In the genomic region with DNA sequence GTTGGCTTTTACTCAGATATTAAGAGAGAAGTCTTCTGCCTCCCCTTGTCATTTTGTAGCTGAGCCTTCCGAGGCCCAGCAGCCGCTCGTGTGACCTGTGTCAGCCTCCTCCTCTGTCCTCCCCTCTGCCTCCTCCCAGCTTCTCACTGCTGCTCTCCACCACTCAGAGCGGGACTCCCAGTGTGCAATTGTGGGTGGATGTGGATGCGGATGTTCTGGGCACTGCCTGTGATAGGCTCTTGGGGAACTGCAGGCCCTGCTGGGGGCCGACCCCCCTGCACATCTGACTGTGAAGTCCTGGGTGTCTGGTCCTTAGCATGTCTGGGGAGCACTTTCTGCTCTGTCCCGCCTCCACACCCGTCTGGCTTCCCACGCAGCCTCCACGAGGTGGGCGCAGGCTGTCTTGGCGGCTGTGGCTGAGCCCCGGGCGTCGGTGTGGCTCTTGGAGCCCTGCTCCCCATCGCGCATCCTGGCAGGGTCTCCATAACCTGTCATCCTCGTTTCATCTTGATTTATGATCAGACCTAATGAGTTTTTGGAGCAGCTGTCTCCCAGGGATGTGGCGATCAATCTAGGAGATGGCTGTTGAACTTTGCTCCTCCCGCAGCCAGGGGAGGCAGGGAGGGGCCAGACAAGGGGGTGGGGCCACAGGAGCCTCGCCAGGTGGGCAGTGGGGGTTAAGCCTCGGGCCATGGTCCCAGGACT, we compare ENCODE assay signal across 33 cellular contexts. TPM values are rescaled to one million over a fixed set of nuclear protein-coding genes. Genes with fewer than 3 reads are reported as not detected.
A peak's percentile ranks its signal among the peaks of the same experiment; 100 is the strongest.
DNase-seq lines count a peak whose midpoint lies in the region; ATAC-seq, FAIRE-seq and TF ChIP-seq lines count a peak whose summit lies in the region.
"Had no signal": no experiment of that assay in that cellular context is flagged by ENCODE, and none has a peak within 500 bp of the region (broad histone marks: within the 10 kb centered on the region; RNA-seq: fewer than 3 reads in every experiment).

No MANE protein-coding gene starts in this region.

- TF ChIP-seq CTCF in GM23338 (conservative IDR thresholded peaks at IDR 0.05; ENCODE audit: low read depth in 2 of 2) = no peak
- TF ChIP-seq CTCF in HepG2 (CRISPR knock-in tag; IDR thresholded peaks at IDR 0.05) = no peak

- H3K27me3 ChIP-seq in BLaER1 = no peaks in the 10 kb centered on the region
- no peaks in the 10 kb centered on the region for H3K27me3 ChIP-seq in GM23338 (ENCODE audit: insufficient read depth)
- H3K27me3 ChIP-seq in HepG2 (ENCODE audit: control insufficient read depth in 1 of 2, insufficient read depth in 2 of 2, low read length in 2 of 2) = no peaks in the 10 kb centered on the region
- H3K27me3 ChIP-seq: esophagus squamous epithelium, foreskin keratinocyte had no signal

- no peak for FAIRE-seq in HepG2 (lab: Jason Lieb, UNC)
- FAIRE-seq: G401.6, keratinocyte had no signal

- H3K79me2 ChIP-seq in GM23338 (replicated peaks; ENCODE audit: insufficient read depth) = no peaks in the 10 kb centered on the region
- H3K79me2 ChIP-seq in HepG2 (ENCODE audit: insufficient read depth, low read length) = no peaks in the 10 kb centered on the region

- no peak for TF ChIP-seq RAD21 in HepG2 (CRISPR knock-in tag; IDR thresholded peaks at IDR 0.05)

- POLR2A ChIA-PET in HepG2 (lab: Yijun Ruan, JAX) = interaction anchor here (1.0 to 1.6 kb wide), 2 partner anchors 30 to 42 kb away, joined by 3 to 6 read pairs; partner anchors contain the start of gene FDXR

- ATAC-seq in GM23338 (peak; percentile 44), HepG2 (peak; percentile 9; the same call in 1 of the 3 replicates), GM21360 (IDR thresholded peaks at IDR 0.05; ENCODE audit: unreplicated experiment) (no peak)
- ATAC-seq: activated CD8-positive, alpha-beta T cell treated with anti-CD3 and anti-CD28 coated beads, Interleukin-2, amount 10 ng/mL, durations not matched to agents 7 days and 5 days; activated T-helper 17 cell treated with anti-CD3 and anti-CD28 coated beads, Interleukin-2, amount 50 U/mL, for 72 hours; Panc1; stimulated activated effector memory CD8-positive, alpha-beta T cell treated with anti-CD3 and anti-CD28 coated beads, Interleukin-12 subunit alpha, Interleukin-12 subunit beta, amount 100 ng/mL, for 72 hours had no signal

- H3K36me3 ChIP-seq in BLaER1 (peaks cover 13% of the 10 kb centered on the region; the same call in 1 of the 2 replicates), GM23338 (ENCODE audit: insufficient read depth) (no peaks in the 10 kb centered on the region), HepG2 (replicated peaks in 1 of 2; ENCODE audit: control insufficient read depth in 1 of 2, insufficient read depth in 2 of 2, low read length in 2 of 2) (peaks cover 0 to 2% of the 10 kb centered on the region in 2 experiments; a peak in 1 of 5 replicates)

- CTCF ChIA-PET in HepG2 (lab: Yijun Ruan, JAX; ENCODE audit: low intra/inter-chr PET ratio, low total read pairs) = no interaction called here

- no TSS peak for BruUV-seq in HepG2 (replicated peaks; lab: Mats Ljungman, UMichigan)

- no peaks in the 10 kb centered on the region for H3K9me2 ChIP-seq in GM23338 (ENCODE audit: insufficient read depth)

- no peak overlapping the region for H2AFZ ChIP-seq in GM23338
- H2AFZ ChIP-seq in HepG2 (ENCODE audit: low read length) = no peak overlapping the region

- no peaks in the 10 kb centered on the region for H3F3A ChIP-seq in GM23338 (replicated peaks; ENCODE audit: low read depth)

- H3K9me3 Mint-ChIP-seq in GM23338 = no peaks in the 10 kb centered on the region
- H3K9me3 Mint-ChIP-seq: activated naive CD4-positive, alpha-beta T cell treated with anti-CD3 and anti-CD28 coated beads, Interleukin-2, amount 10 ng/mL, durations not matched to agents 7 days and 5 days; activated T-helper 17 cell treated with anti-CD3 and anti-CD28 coated beads, Interleukin-2, amount 50 U/mL, for 72 hours; brain; HFFc6; naive B cell; stimulated activated effector memory CD8-positive, alpha-beta T cell treated with anti-CD3 and anti-CD28 coated beads, Interleukin-12 subunit alpha, Interleukin-12 subunit beta, amount 100 ng/mL, for 72 hours had no signal

- no peak overlapping the region for H3K4me3 Mint-ChIP-seq in GM23338
- H3K4me3 Mint-ChIP-seq: activated CD8-positive, alpha-beta T cell treated with anti-CD3 and anti-CD28 coated beads, Interleukin-2, amount 10 ng/mL, durations not matched to agents 7 days and 5 days; activated naive CD4-positive, alpha-beta T cell treated with anti-CD3 and anti-CD28 coated beads, Interleukin-2, amount 10 ng/mL, durations not matched to agents 7 days and 5 days; activated T-helper 17 cell treated with anti-CD3 and anti-CD28 coated beads, Interleukin-2, amount 50 U/mL, for 72 hours; brain; HFFc6; stimulated activated effector memory CD8-positive, alpha-beta T cell treated with anti-CD3 and anti-CD28 coated beads, Interleukin-12 subunit alpha, Interleukin-12 subunit beta, amount 100 ng/mL, for 72 hours had no signal

- H3K9me3 ChIP-seq in BLaER1 (no peaks in the 10 kb centered on the region; the same call in 1 of the 2 replicates), HepG2 (ENCODE audit: low read length) (no peaks in the 10 kb centered on the region)
- H3K9me3 ChIP-seq: Caco-2, esophagus squamous epithelium had no signal

- H3K36me3 Mint-ChIP-seq in GM23338 (ENCODE audit: low read depth) = no peaks in the 10 kb centered on the region
- H3K36me3 Mint-ChIP-seq: naive B cell had no signal

- H3K27ac Mint-ChIP-seq in GM23338 = no peak overlapping the region
- H3K27ac Mint-ChIP-seq: activated CD8-positive, alpha-beta T cell treated with anti-CD3 and anti-CD28 coated beads, Interleukin-2, amount 10 ng/mL, durations not matched to agents 7 days and 5 days; activated naive CD4-positive, alpha-beta T cell treated with anti-CD3 and anti-CD28 coated beads, Interleukin-2, amount 10 ng/mL, durations not matched to agents 7 days and 5 days; activated T-helper 17 cell treated with anti-CD3 and anti-CD28 coated beads, Interleukin-2, amount 50 U/mL, for 72 hours; HFFc6; stimulated activated effector memory CD8-positive, alpha-beta T cell treated with anti-CD3 and anti-CD28 coated beads, Interleukin-12 subunit alpha, Interleukin-12 subunit beta, amount 100 ng/mL, for 72 hours had no signal

- H3K4me1 ChIP-seq in BLaER1 (peaks cover 74% of the 10 kb centered on the region), GM23338 (ENCODE audit: insufficient read depth) (no peaks in the 10 kb centered on the region), HepG2 (ENCODE audit: insufficient read depth, low read length) (peaks cover 15% of the 10 kb centered on the region)
- H3K4me1 ChIP-seq: esophagus squamous epithelium, foreskin keratinocyte had no signal

- H3K27me3 Mint-ChIP-seq in GM23338 (ENCODE audit: insufficient read depth, low read depth, poor library complexity) = peaks cover 15% of the 10 kb centered on the region
- H3K27me3 Mint-ChIP-seq: activated naive CD4-positive, alpha-beta T cell treated with anti-CD3 and anti-CD28 coated beads, Interleukin-2, amount 10 ng/mL, durations not matched to agents 7 days and 5 days; activated T-helper 17 cell treated with anti-CD3 and anti-CD28 coated beads, Interleukin-2, amount 50 U/mL, for 72 hours; brain; naive B cell had no signal

- H3K4me2 ChIP-seq in BLaER1 = peak overlapping the region; percentile 100
- H3K4me2 ChIP-seq in GM23338 = no peak overlapping the region
- no peak overlapping the region for H3K4me2 ChIP-seq in HepG2 (ENCODE audit: low read depth, low read length)

- intact Hi-C loops in HepG2 (cut with micrococcal nuclease; ENCODE audit: unreplicated experiment) = no loop called here

- WGBS in HepG2 (ENCODE audit: low lambda C conversion rate) = 83% methylated on average over 22 of the region's 22 CpGs

- no peak for TF ChIP-seq POLR2A in HepG2 (IDR thresholded peaks at IDR 0.05; ENCODE audit: insufficient read depth in 1 of 2, low read depth in 2 of 2, low read length in 2 of 2)

- peaks cover 3% of the 10 kb centered on the region; the same call in 1 of the 3 replicates for H3K4me1 Mint-ChIP-seq in GM23338
- H3K4me1 Mint-ChIP-seq: activated naive CD4-positive, alpha-beta T cell treated with anti-CD3 and anti-CD28 coated beads, Interleukin-2, amount 10 ng/mL, durations not matched to agents 7 days and 5 days had no signal

- in situ Hi-C loops in HepG2 (cut with HindIII; ENCODE audit: extremely low pct_ligation_motif_present, low pct_unique_long_range_greater_than_20kb) = no loop called here

- no peak for TF ChIP-seq EP300 in HepG2 (IDR thresholded peaks at IDR 0.05; ENCODE audit: low read depth in 2 of 2, low read length in 2 of 2)
- TF ChIP-seq EP300 in HepG2 (CRISPR knock-in tag; IDR thresholded peaks at IDR 0.05; ENCODE audit: borderline replicate concordance) = no peak

- H3K27ac ChIP-seq in BLaER1 (no peak overlapping the region), GM23338 (ENCODE audit: low read depth) (no peak overlapping the region), HepG2 (ENCODE audit: extremely low read length, insufficient read depth, low read length) (no peak overlapping the region)
- H3K27ac ChIP-seq: C4-2B, esophagus squamous epithelium, foreskin keratinocyte, WERI-Rb-1 had no signal

- H3K4me3 ChIP-seq in BLaER1 = no peak overlapping the region
- no peak overlapping the region for H3K4me3 ChIP-seq in GM23338
- H3K4me3 ChIP-seq in HepG2 (replicated peaks in 1 of 3; ENCODE audit: insufficient read depth in 1 of 3, low read depth in 2 of 3, low read length in 3 of 3) = no peak overlapping the region
- H3K4me3 ChIP-seq: esophagus squamous epithelium had no signal

- no peak overlapping the region for H3K9ac ChIP-seq in BLaER1
- no peak overlapping the region for H3K9ac ChIP-seq in HepG2 (ENCODE audit: insufficient read depth, low read depth, low read length)

- no peak for DNase-seq in GM23338 (ENCODE audit: low spot score)
- peak; percentile 84 to 93 for DNase-seq in NCI-H446 (lab: John Stamatoyannopoulos, UW)
- no peak for DNase-seq in HepG2 (ENCODE audit: low spot score)
- DNase-seq in AML-193 (lab: John Stamatoyannopoulos, UW) = no peak
- DNase-seq in nucleus accumbens (lab: John Stamatoyannopoulos, UW) = no peak
- DNase-seq: activated CD4-positive, alpha-beta T cell treated with anti-CD3 and anti-CD28 coated beads for 4 hours; activated CD8-positive, alpha-beta T cell treated with anti-CD3 and anti-CD28 coated beads, Interleukin-2, amount 10 ng/mL, durations not matched to agents 7 days and 5 days; activated naive CD4-positive, alpha-beta T cell treated with anti-CD3 and anti-CD28 coated beads, Interleukin-2, amount 10 ng/mL, durations not matched to agents 7 days and 5 days; amniotic stem cell; Caco-2; dermis blood vessel endothelial cell; DMS79; esophagus squamous epithelium; foreskin keratinocyte; head of caudate nucleus; HFFc6; naive B cell; NCI-H1092 treated with DMSO at 0.1 percent for 48 hours; NCI-H2081; Right ventricle myocardium superior; substantia nigra; trophoblast cell; WERI-Rb-1 had no signal

- peaks cover 27% of the 10 kb centered on the region for H4K20me1 ChIP-seq in BLaER1
- H4K20me1 ChIP-seq in GM23338 (replicated peaks; ENCODE audit: insufficient read depth) = peaks cover 9% of the 10 kb centered on the region; the same call in 1 of the 2 replicates
- H4K20me1 ChIP-seq in HepG2 (ENCODE audit: insufficient read depth, low read length) = no peaks in the 10 kb centered on the region

RNA-seq across cellular contexts. Expression of gene GRIN2C, which starts 28.1 kb away (rescaled TPM):
- 0.10 TPM in 1 of 2 replicates, not detected in the other for total RNA-seq in GM23338 (2014; rRNA removed; shearing (Covaris generic))
- polyA plus RNA-seq in GM23338 (2016; fragmentation: Nextera tagmentation; extraction: Ambion mirVana) (0.07 and 0.19 TPM in 2 replicates), HepG2 (2011; rRNA removed) (0.03 and 0.07 TPM in 2 replicates)
- total RNA-seq in HepG2 (2016; rRNA removed; fragmentation: Illumina TruSeq; extraction: Trizol) = 0.11 TPM in 1 of 2 replicates, not detected in the other
- not detected in 2 replicates for total RNA-seq in HepG2 (2016; cell fraction: cytosol; rRNA removed; fragmentation: Illumina TruSeq; extraction: Trizol; ENCODE audit: low read depth)
- 0.15 TPM in 1 of 2 replicates, not detected in the other for total RNA-seq in HepG2 (2016; cell fraction: insoluble cytoplasmic fraction; rRNA removed; fragmentation: Illumina TruSeq; extraction: Trizol)
- total RNA-seq in HepG2 (2016; cell fraction: membrane; rRNA removed; fragmentation: Illumina TruSeq; extraction: Trizol) = not detected in 2 replicates
- total RNA-seq in HepG2 (2016; cell fraction: nucleus; rRNA removed; fragmentation: Illumina TruSeq; extraction: Trizol) = 0.28 and 0.44 TPM in 2 replicates
- polyA plus RNA-seq in HepG2 (2011; cell fraction: cytosol; rRNA removed) = 0.01 TPM in 2 replicates
- 0.17 and 0.29 TPM in 2 replicates for polyA plus RNA-seq in HepG2 (2011; cell fraction: nucleus; rRNA removed)
- 0.03 and 0.08 TPM in 2 replicates for polyA plus RNA-seq in HepG2 (2012)
- not detected in 2 replicates for polyA plus RNA-seq in HepG2 (2016; cell fraction: cytosol; fragmentation: Illumina TruSeq; extraction: Trizol; ENCODE audit: low read depth)
- polyA plus RNA-seq in HepG2 (2016; cell fraction: insoluble cytoplasmic fraction; fragmentation: Illumina TruSeq; extraction: Trizol; ENCODE audit: low read depth) = not detected in 2 replicates
- polyA plus RNA-seq in HepG2 (2016; cell fraction: membrane; fragmentation: Illumina TruSeq; extraction: Trizol; ENCODE audit: low read depth) = not detected in 2 replicates
- 0.15 and 0.44 TPM in 2 replicates for polyA plus RNA-seq in HepG2 (2016; cell fraction: nucleus; fragmentation: Illumina TruSeq; extraction: Trizol; ENCODE audit: insufficient read depth, low read depth)
- 0.14 TPM in 1 of 2 replicates, not detected in the other for polyA minus RNA-seq in HepG2 (2011; rRNA and poly(A)+ RNA removed; ENCODE audit: low replicate concordance)
- not detected in 2 replicates for polyA minus RNA-seq in HepG2 (2011; cell fraction: cytosol; rRNA and poly(A)+ RNA removed)
- 0.52 TPM in 1 of 2 replicates, not detected in the other for polyA minus RNA-seq in HepG2 (2011; cell fraction: nucleus; rRNA and poly(A)+ RNA removed)
- total RNA-seq: foreskin keratinocyte had no signal
- polyA plus RNA-seq: AG04450, foreskin keratinocyte, keratinocyte had no signal

RNA-seq across cellular contexts. Expression of gene FDXR, which starts 41.2 kb away (rescaled TPM):
- total RNA-seq in GM23338 (2014; rRNA removed; shearing (Covaris generic)) = 33.1 and 34.5 TPM in 2 replicates
- 19.9 and 21.7 TPM in 2 replicates for polyA plus RNA-seq in GM23338 (2016; fragmentation: Nextera tagmentation; extraction: Ambion mirVana)
- 99.0 and 116 TPM in 2 replicates for total RNA-seq in HepG2 (2016; rRNA removed; fragmentation: Illumina TruSeq; extraction: Trizol)
- total RNA-seq in HepG2 (2016; cell fraction: cytosol; rRNA removed; fragmentation: Illumina TruSeq; extraction: Trizol; ENCODE audit: low read depth) = 17.2 and 18.6 TPM in 2 replicates
- total RNA-seq in HepG2 (2016; cell fraction: insoluble cytoplasmic fraction; rRNA removed; fragmentation: Illumina TruSeq; extraction: Trizol) = 96.0 and 122 TPM in 2 replicates
- total RNA-seq in HepG2 (2016; cell fraction: membrane; rRNA removed; fragmentation: Illumina TruSeq; extraction: Trizol) = 33.1 and 34.8 TPM in 2 replicates
- 59.6 and 66.9 TPM in 2 replicates for total RNA-seq in HepG2 (2016; cell fraction: nucleus; rRNA removed; fragmentation: Illumina TruSeq; extraction: Trizol)
- 23.4 and 27.7 TPM in 2 replicates for polyA plus RNA-seq in HepG2 (2011; rRNA removed)
- polyA plus RNA-seq in HepG2 (2011; cell fraction: cytosol; rRNA removed) = 25.9 and 36.5 TPM in 2 replicates
- 50.2 and 50.3 TPM in 2 replicates for polyA plus RNA-seq in HepG2 (2011; cell fraction: nucleus; rRNA removed)
- polyA plus RNA-seq in HepG2 (2012) = 12.3 and 15.3 TPM in 2 replicates
- polyA plus RNA-seq in HepG2 (2016; cell fraction: cytosol; fragmentation: Illumina TruSeq; extraction: Trizol; ENCODE audit: low read depth) = 13.6 and 16.1 TPM in 2 replicates
- polyA plus RNA-seq in HepG2 (2016; cell fraction: insoluble cytoplasmic fraction; fragmentation: Illumina TruSeq; extraction: Trizol; ENCODE audit: low read depth) = 83.4 and 93.7 TPM in 2 replicates
- polyA plus RNA-seq in HepG2 (2016; cell fraction: membrane; fragmentation: Illumina TruSeq; extraction: Trizol; ENCODE audit: low read depth) = 21.8 and 25.0 TPM in 2 replicates
- polyA plus RNA-seq in HepG2 (2016; cell fraction: nucleus; fragmentation: Illumina TruSeq; extraction: Trizol; ENCODE audit: insufficient read depth, low read depth) = 111 and 113 TPM in 2 replicates
- polyA minus RNA-seq in HepG2 (2011; rRNA and poly(A)+ RNA removed; ENCODE audit: low replicate concordance) = 11.0 and 40.8 TPM in 2 replicates
- 14.0 and 15.4 TPM in 2 replicates for polyA minus RNA-seq in HepG2 (2011; cell fraction: cytosol; rRNA and poly(A)+ RNA removed)
- polyA minus RNA-seq in HepG2 (2011; cell fraction: nucleus; rRNA and poly(A)+ RNA removed) = 10.0 and 10.6 TPM in 2 replicates

RNA-seq across cellular contexts. Expression of gene NAT9, which starts 55.4 kb away (rescaled TPM):
- 37.5 and 62.1 TPM in 2 replicates for total RNA-seq in GM23338 (2014; rRNA removed; shearing (Covaris generic))
- polyA plus RNA-seq in GM23338 (2016; fragmentation: Nextera tagmentation; extraction: Ambion mirVana) (30.7 and 37.3 TPM in 2 replicates), HepG2 (2011; rRNA removed) (39.7 and 49.8 TPM in 2 replicates)
- 37.6 and 44.2 TPM in 2 replicates for total RNA-seq in HepG2 (2016; rRNA removed; fragmentation: Illumina TruSeq; extraction: Trizol)
- 16.5 and 18.6 TPM in 2 replicates for total RNA-seq in HepG2 (2016; cell fraction: cytosol; rRNA removed; fragmentation: Illumina TruSeq; extraction: Trizol; ENCODE audit: low read depth)
- 38.7 and 44.6 TPM in 2 replicates for total RNA-seq in HepG2 (2016; cell fraction: insoluble cytoplasmic fraction; rRNA removed; fragmentation: Illumina TruSeq; extraction: Trizol)
- 25.6 and 29.9 TPM in 2 replicates for total RNA-seq in HepG2 (2016; cell fraction: membrane; rRNA removed; fragmentation: Illumina TruSeq; extraction: Trizol)
- total RNA-seq in HepG2 (2016; cell fraction: nucleus; rRNA removed; fragmentation: Illumina TruSeq; extraction: Trizol) = 44.5 and 46.0 TPM in 2 replicates
- polyA plus RNA-seq in HepG2 (2011; cell fraction: cytosol; rRNA removed) = 37.1 and 45.5 TPM in 2 replicates
- polyA plus RNA-seq in HepG2 (2011; cell fraction: nucleus; rRNA removed) = 152 and 183 TPM in 2 replicates
- polyA plus RNA-seq in HepG2 (2012) = 37.3 and 50.6 TPM in 2 replicates
- 8.7 and 8.9 TPM in 2 replicates for polyA plus RNA-seq in HepG2 (2016; cell fraction: cytosol; fragmentation: Illumina TruSeq; extraction: Trizol; ENCODE audit: low read depth)
- polyA plus RNA-seq in HepG2 (2016; cell fraction: insoluble cytoplasmic fraction; fragmentation: Illumina TruSeq; extraction: Trizol; ENCODE audit: low read depth) = 35.3 and 35.8 TPM in 2 replicates
- polyA plus RNA-seq in HepG2 (2016; cell fraction: membrane; fragmentation: Illumina TruSeq; extraction: Trizol; ENCODE audit: low read depth) = 17.6 and 19.9 TPM in 2 replicates
- 74.0 and 80.9 TPM in 2 replicates for polyA plus RNA-seq in HepG2 (2016; cell fraction: nucleus; fragmentation: Illumina TruSeq; extraction: Trizol; ENCODE audit: insufficient read depth, low read depth)
- 32.3 and 53.7 TPM in 2 replicates for polyA minus RNA-seq in HepG2 (2011; rRNA and poly(A)+ RNA removed; ENCODE audit: low replicate concordance)
- 12.7 and 14.7 TPM in 2 replicates for polyA minus RNA-seq in HepG2 (2011; cell fraction: cytosol; rRNA and poly(A)+ RNA removed)
- 56.3 and 64.3 TPM in 2 replicates for polyA minus RNA-seq in HepG2 (2011; cell fraction: nucleus; rRNA and poly(A)+ RNA removed)

Comparison
In these comparisons a context has a peak if more than half of its experiments do, and no peak if none do; other contexts are left out.
1. DNase-seq: peak in NCI-H446 (2 of 2); none in GM23338 (single experiment), HepG2 (single experiment), AML-193 (0 of 2) and nucleus accumbens (0 of 56).